8 cellular contexts compared by ENCODE assay signal in the genomic region with DNA sequence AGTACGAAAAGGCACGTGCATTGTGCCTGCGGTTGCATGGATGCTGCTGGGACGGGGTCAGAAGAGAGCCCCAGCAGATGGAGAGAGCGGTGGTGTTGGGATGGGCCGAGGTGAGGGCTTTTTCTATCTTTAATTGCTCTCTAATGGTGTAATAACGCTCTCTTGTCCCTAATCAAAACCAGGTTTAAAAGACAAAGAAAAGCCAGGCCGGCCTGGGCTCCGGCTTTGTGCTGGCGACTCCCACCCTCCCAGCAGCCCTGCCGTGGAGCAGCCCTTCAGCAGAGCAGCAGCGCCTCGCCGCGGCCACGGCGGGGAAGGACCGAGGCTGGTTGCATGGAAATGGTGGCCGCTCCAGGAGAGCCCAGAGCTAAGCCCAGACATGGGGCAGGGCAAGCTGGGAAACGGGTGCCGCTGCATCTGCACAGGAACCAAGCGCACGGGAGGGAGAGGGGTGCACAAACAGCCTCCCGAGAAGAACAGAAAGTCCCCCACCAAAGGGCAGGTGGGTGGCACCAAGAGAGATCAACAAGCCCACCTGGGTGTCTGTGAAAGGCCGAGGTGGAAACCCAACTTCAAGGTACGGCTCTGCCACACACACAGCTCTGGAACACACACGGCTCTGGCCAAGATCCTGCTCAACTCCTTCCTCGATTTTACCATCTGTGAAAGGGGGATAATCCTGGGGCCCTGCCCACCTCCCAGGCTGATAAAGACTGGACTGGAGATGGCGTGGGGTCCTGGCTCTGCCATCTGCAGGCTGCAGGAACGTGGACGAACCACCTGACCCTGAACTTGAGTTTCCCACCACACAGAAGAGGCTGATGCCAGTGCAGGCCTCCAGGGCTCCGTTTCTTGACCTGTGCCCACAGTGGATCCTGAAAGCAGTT. TPM values are rescaled to one million over a fixed set of nuclear protein-coding genes. Genes with fewer than 3 reads are reported as not detected.
A peak's percentile ranks its signal among the peaks of the same experiment; 100 is the strongest.
DNase-seq lines count a peak whose midpoint lies in the region; ATAC-seq and TF ChIP-seq lines count a peak whose summit lies in the region.

No MANE protein-coding gene starts in this region.

- no peak overlapping the region for H3K27ac ChIP-seq in CD4-positive, CD25-positive, alpha-beta regulatory T cell (ENCODE audit: insufficient read depth, low read length, poor library complexity, severe bottlenecking)
- H3K27ac ChIP-seq in gastroesophageal sphincter: peak overlapping the region; percentile 87 to 99 (median 96)
- H3K27ac ChIP-seq in neuronal stem cell (replicated peaks; ENCODE audit: low read length): no peak overlapping the region
- peak overlapping the region; percentile 81 for H3K27ac ChIP-seq in vagina

- H3K4me2 ChIP-seq in neuronal stem cell (ENCODE audit: insufficient read depth, low read length, poor library complexity, severe bottlenecking): no peak overlapping the region

- no peaks in the 10 kb centered on the region for H3K9me3 Mint-ChIP-seq in CD4-positive, CD25-positive, alpha-beta regulatory T cell
- H3K9me3 Mint-ChIP-seq in activated T-helper 17 cell treated with anti-CD3 and anti-CD28 coated beads, Interleukin-2, amount 50 U/mL, for 72 hours: no peaks in the 10 kb centered on the region

- no peak overlapping the region for H3K4me3 Mint-ChIP-seq in CD4-positive, CD25-positive, alpha-beta regulatory T cell
- H3K4me3 Mint-ChIP-seq in activated T-helper 17 cell treated with anti-CD3 and anti-CD28 coated beads, Interleukin-2, amount 50 U/mL, for 72 hours: no peak overlapping the region

- H2AK5ac ChIP-seq in neuronal stem cell (ENCODE audit: low read depth, low read length): peak overlapping the region; percentile 6

- DNase-seq in CD4-positive, CD25-positive, alpha-beta regulatory T cell: peak in 2 of 3 donors; percentile 9 to 40
- DNase-seq in NCI-H82 treated with DMSO at 0.1 percent for 48 hours (lab: John Stamatoyannopoulos, UW; ENCODE audit: unreplicated experiment): peak; percentile 63
- DNase-seq in neuronal stem cell (ENCODE audit: low spot score): peak; percentile 74
- no peak for DNase-seq in vagina (ENCODE audit: extremely low spot score in 2 of 2)

- H4K8ac ChIP-seq in neuronal stem cell (ENCODE audit: low read depth, low read length): no peak overlapping the region

- H2BK5ac ChIP-seq in neuronal stem cell (ENCODE audit: low read length): no peak overlapping the region

- no peak overlapping the region for H2BK12ac ChIP-seq in neuronal stem cell (ENCODE audit: low read length)

- TF ChIP-seq EP300 in gastroesophageal sphincter (IDR thresholded peaks at IDR 0.05): no peak

- no peaks in the 10 kb centered on the region for H3K79me1 ChIP-seq in neuronal stem cell (ENCODE audit: low read depth, low read length)

- peaks cover 0 to 5% (median 2%) of the 10 kb centered on the region in 4 donors for H3K4me1 Mint-ChIP-seq in CD4-positive, CD25-positive, alpha-beta regulatory T cell
- no peaks in the 10 kb centered on the region for H3K4me1 Mint-ChIP-seq in activated T-helper 17 cell treated with anti-CD3 and anti-CD28 coated beads, Interleukin-2, amount 50 U/mL, for 72 hours

- H3K27ac Mint-ChIP-seq in CD4-positive, CD25-positive, alpha-beta regulatory T cell: peak overlapping the region in 1 of 3 donors; percentile 1
- no peak overlapping the region for H3K27ac Mint-ChIP-seq in activated T-helper 17 cell treated with anti-CD3 and anti-CD28 coated beads, Interleukin-2, amount 50 U/mL, for 72 hours

- peaks cover 38% of the 10 kb centered on the region for H3K36me3 ChIP-seq in CD4-positive, CD25-positive, alpha-beta regulatory T cell (ENCODE audit: control insufficient read depth, insufficient read depth, low read length)
- H3K36me3 ChIP-seq in gastroesophageal sphincter (peaks cover 0 to 36% of the 10 kb centered on the region in 2 donors), neuronal stem cell (replicated peaks in 1 of 2; ENCODE audit: control insufficient read depth in 2 of 2, insufficient read depth in 2 of 2, low read length in 2 of 2) (peaks cover 5 to 22% of the 10 kb centered on the region in 2 donors), vagina (peaks cover 0 to 12% of the 10 kb centered on the region in 2 donors)

- no peaks in the 10 kb centered on the region for H3K27me3 ChIP-seq in CD4-positive, CD25-positive, alpha-beta regulatory T cell (ENCODE audit: control insufficient read depth, insufficient read depth, low read length)
- H3K27me3 ChIP-seq in gastroesophageal sphincter: no peaks in the 10 kb centered on the region
- no peaks in the 10 kb centered on the region for H3K27me3 ChIP-seq in neuronal stem cell (ENCODE audit: control insufficient read depth in 3 of 3, insufficient read depth in 3 of 3, low read depth in 1 of 3, low read length in 3 of 3)
- no peaks in the 10 kb centered on the region for H3K27me3 ChIP-seq in vagina

- no peaks in the 10 kb centered on the region for H3K4me1 ChIP-seq in CD4-positive, CD25-positive, alpha-beta regulatory T cell (ENCODE audit: control insufficient read depth, insufficient read depth, low read length, poor library complexity, severe bottlenecking)
- H3K4me1 ChIP-seq in gastroesophageal sphincter (peaks cover 5 to 100% (median 31%) of the 10 kb centered on the region in 3 donors), neuronal stem cell (ENCODE audit: control insufficient read depth in 2 of 2, insufficient read depth in 1 of 2, low read depth in 1 of 2, low read length in 2 of 2) (peaks cover 6 to 7% of the 10 kb centered on the region in 2 donors), vagina (peaks cover 43% of the 10 kb centered on the region)

- no peak overlapping the region for H3K14ac ChIP-seq in neuronal stem cell (ENCODE audit: low read length)

- H3K27me3 Mint-ChIP-seq in CD4-positive, CD25-positive, alpha-beta regulatory T cell: no peaks in the 10 kb centered on the region
- no peaks in the 10 kb centered on the region for H3K27me3 Mint-ChIP-seq in activated T-helper 17 cell treated with anti-CD3 and anti-CD28 coated beads, Interleukin-2, amount 50 U/mL, for 72 hours

- peak overlapping the region; percentile 65 for H3K23ac ChIP-seq in neuronal stem cell (ENCODE audit: low read depth, low read length, poor library complexity)

- no peak overlapping the region for H3K4ac ChIP-seq in neuronal stem cell (ENCODE audit: low read length)

- TF ChIP-seq CTCF in gastroesophageal sphincter (IDR thresholded peaks at IDR 0.05) (peak in 3 of 4 experiments; percentile 97 to 99 (median 99)), vagina (IDR thresholded peaks at IDR 0.05) (peak; percentile 36 to 96 (median 69))

- H2BK120ac ChIP-seq in neuronal stem cell (ENCODE audit: low read depth, low read length): peak overlapping the region; percentile 51

- intact Hi-C loops in vagina (cut with DNase I): loop anchor here (1.0 to 5.0 kb wide), 3 partner anchors 193 to 254 kb away; no protein-coding TSS in a partner anchor

- peak overlapping the region; percentile 81 for H2BK15ac ChIP-seq in neuronal stem cell (ENCODE audit: low read length)

- no peaks in the 10 kb centered on the region for H3K9me3 ChIP-seq in CD4-positive, CD25-positive, alpha-beta regulatory T cell (ENCODE audit: control insufficient read depth in 2 of 2, low read length in 2 of 2)
- H3K9me3 ChIP-seq in gastroesophageal sphincter (no peaks in the 10 kb centered on the region), neuronal stem cell (replicated peaks in 1 of 2; ENCODE audit: control insufficient read depth in 2 of 2, insufficient read depth in 1 of 2, low read depth in 1 of 2, low read length in 2 of 2) (no peaks in the 10 kb centered on the region), vagina (no peaks in the 10 kb centered on the region)

- ATAC-seq in CD4-positive, CD25-positive, alpha-beta regulatory T cell (ENCODE audit: low read depth in 2 of 2): peak; percentile 49 to 62
- ATAC-seq in GM19324 (IDR thresholded peaks at IDR 0.05; ENCODE audit: low FRiP score, unreplicated experiment): peak; percentile 70
- peak; percentile 77 for ATAC-seq in HG03457 (IDR thresholded peaks at IDR 0.05; ENCODE audit: unreplicated experiment)
- peak; percentile 77 for ATAC-seq in activated T-helper 17 cell treated with anti-CD3 and anti-CD28 coated beads, Interleukin-2, amount 50 U/mL, for 72 hours (replicated peaks)
- ATAC-seq in gastroesophageal sphincter: peak; percentile 72

- H4K91ac ChIP-seq in neuronal stem cell (ENCODE audit: low read depth, low read length, poor library complexity): no peak overlapping the region

- H3K18ac ChIP-seq in neuronal stem cell (ENCODE audit: low read length): peak overlapping the region; percentile 76

- H3K36me3 Mint-ChIP-seq in CD4-positive, CD25-positive, alpha-beta regulatory T cell: peaks cover 28% of the 10 kb centered on the region
- peaks cover 32% of the 10 kb centered on the region for H3K36me3 Mint-ChIP-seq in activated T-helper 17 cell treated with anti-CD3 and anti-CD28 coated beads, Interleukin-2, amount 50 U/mL, for 72 hours (ENCODE audit: low read depth)

- TF ChIP-seq POLR2A in gastroesophageal sphincter (IDR thresholded peaks at IDR 0.05) (no peak), vagina (IDR thresholded peaks at IDR 0.05) (no peak)

- WGBS in gastroesophageal sphincter (ENCODE audit: low coverage in 1 of 2), 2 donors: 21 to 46% methylated on average over 6 to 23 of the region's 32 CpGs
- no CpG with 5 or more reads among the region's 32 CpGs for WGBS in neuronal stem cell (ENCODE audit: extremely low coverage in 2 of 2, insufficient read length in 2 of 2, insufficient replicate concordance in 1 of 2), 2 donors

- no peak overlapping the region for H3K4me3 ChIP-seq in CD4-positive, CD25-positive, alpha-beta regulatory T cell (ENCODE audit: low read depth, low read length)
- H3K4me3 ChIP-seq in gastroesophageal sphincter (peak overlapping the region in 1 of 2 donors; percentile 11), neuronal stem cell (ENCODE audit: low read length in 2 of 2) (no peak overlapping the region), vagina (no peak overlapping the region)

- peak overlapping the region; percentile 15 for H3K9ac ChIP-seq in neuronal stem cell (ENCODE audit: low read depth, low read length, poor library complexity)

- H2AFZ ChIP-seq in neuronal stem cell (ENCODE audit: low read length): peak overlapping the region; percentile 89

RNA-seq across cellular contexts. Expression of a gene that starts 15.0 kb away (rescaled TPM):
- total RNA-seq in CD4-positive, CD25-positive, alpha-beta regulatory T cell: 13.6 TPM
- 10 to 100 TPM; 19.6 to 22.5 (median 21.1) TPM for polyA plus RNA-seq in CD4-positive, CD25-positive, alpha-beta regulatory T cell
- 10 to 100 TPM in 1 of 2 donors, 1 to 10 TPM in 1; 8.9 to 10.7 TPM for total RNA-seq in activated T-helper 17 cell treated with anti-CD3 and anti-CD28 coated beads, Interleukin-2, amount 50 U/mL, for 72 hours
- total RNA-seq in gastroesophageal sphincter (10 to 100 TPM; 42.8 to 89.1 (median 61.4) TPM), vagina (23.1 TPM)
- polyA plus RNA-seq in neuronal stem cell (2013, experiment 1 of 2): 13.1 TPM
- 12.9 TPM for polyA plus RNA-seq in neuronal stem cell (2013, experiment 2 of 2)

RNA-seq across cellular contexts. Expression of a gene that starts 31.0 kb away (rescaled TPM):
- total RNA-seq in CD4-positive, CD25-positive, alpha-beta regulatory T cell: 0.17 TPM
- under 1 TPM; 0.12 to 0.18 (median 0.13) TPM for polyA plus RNA-seq in CD4-positive, CD25-positive, alpha-beta regulatory T cell
- total RNA-seq in activated T-helper 17 cell treated with anti-CD3 and anti-CD28 coated beads, Interleukin-2, amount 50 U/mL, for 72 hours: under 1 TPM; 0.02 to 0.48 TPM
- total RNA-seq in gastroesophageal sphincter (10 to 100 TPM in 3 of 4 donors, 1 to 10 TPM in 1; 1.2 to 19.9 (median 15.3) TPM), vagina (9.3 TPM)
- polyA plus RNA-seq in neuronal stem cell (2013, experiment 1 of 2): 0.04 TPM
- 0.06 TPM for polyA plus RNA-seq in neuronal stem cell (2013, experiment 2 of 2)

Comparison
In these comparisons a context has a peak if more than half of its experiments do, and no peak if none do; other contexts are left out.
1. DNase-seq: peak in CD4-positive, CD25-positive, alpha-beta regulatory T cell (2 of 3), NCI-H82 treated with DMSO at 0.1 percent for 48 hours (single experiment) and neuronal stem cell (single experiment); none in vagina (0 of 2).
2. H3K27ac ChIP-seq: peak in gastroesophageal sphincter (4 of 4) and vagina (single experiment); none in CD4-positive, CD25-positive, alpha-beta regulatory T cell (single experiment) and neuronal stem cell (single experiment).
3. Peak in every context shown above with its lines, with median percentiles within 50 percentile points of each other: ATAC-seq.